17 cellular contexts compared by ENCODE assay signal in the genomic region with DNA sequence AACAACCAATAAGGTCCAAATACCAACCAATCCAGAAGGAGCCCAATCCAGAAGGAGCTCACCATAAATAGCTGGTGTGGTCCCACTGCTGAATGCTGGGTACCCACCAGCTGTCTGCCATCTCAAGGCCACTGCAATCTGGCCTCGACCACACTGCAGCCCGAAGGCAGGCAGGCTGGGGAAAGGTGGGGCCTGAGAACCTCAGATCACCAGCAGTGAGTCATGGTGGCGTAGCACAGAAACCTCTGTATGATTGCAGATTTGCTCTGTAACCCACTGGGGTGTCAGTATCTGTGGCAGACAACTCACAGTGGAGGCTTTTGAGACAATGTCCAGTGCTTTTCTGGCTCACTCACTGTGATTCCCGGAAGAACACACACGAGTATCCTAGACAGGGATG. TPM values are rescaled to one million over a fixed set of nuclear protein-coding genes. Genes with fewer than 3 reads are reported as not detected.
DNase-seq lines count a peak whose midpoint lies in the region; ATAC-seq, FAIRE-seq and TF ChIP-seq lines count a peak whose summit lies in the region.
"Had no signal": no experiment of that assay in that cellular context is flagged by ENCODE, and none has a peak within 500 bp of the region (broad histone marks: within the 10 kb centered on the region; RNA-seq: fewer than 3 reads in every experiment).

No MANE protein-coding gene starts in this region.

- ATAC-seq in pancreas (no peak), GM18517 (IDR thresholded peaks at IDR 0.05; ENCODE audit: unreplicated experiment) (no peak), WTC11 (no peak)
- ATAC-seq in stimulated activated naive B cell treated with anti-CD40 and anti-IgM and Interleukin-4, amounts not matched to agents 10 μg/mL and 1 μg/mL and 100 μg/mL, for 72 hours (replicated peaks), result no peak

- H3K27ac ChIP-seq in RWPE1, result no peak overlapping the region
- H3K27ac ChIP-seq in pancreas, result no peak overlapping the region
- H3K27ac ChIP-seq: KMS-11, SJSA1 had no signal

- no peaks in the 10 kb centered on the region for H3K27me3 ChIP-seq in pancreas

- no peaks in the 10 kb centered on the region for H3K36me3 ChIP-seq in pancreas
- H3K36me3 ChIP-seq: SJSA1 had no signal

- POLR2A ChIA-PET in RWPE1 (lab: Yijun Ruan, JAX; ENCODE audit: low non-redundant PET) (no interaction called here), WTC11 (lab: Charles Lee) (no interaction called here)

- DNase-seq in A172 (ENCODE audit: low spot score), result peak; percentile 57
- peak; percentile 67 for DNase-seq in HPDE6-E6E7 (ENCODE audit: extremely low spot score)
- DNase-seq in RWPE1 (ENCODE audit: low spot score), result peak; percentile 20
- peak; percentile 2 for DNase-seq in fibroblast of peridontal ligament (ENCODE audit: extremely low read depth)
- no peak for DNase-seq in pancreas
- no peak for DNase-seq in stimulated activated naive B cell treated with anti-CD40 and anti-IgM and Interleukin-4, amounts not matched to agents 10 μg/mL and 1 μg/mL and 100 μg/mL, for 72 hours
- DNase-seq in WTC11 (ENCODE audit: low spot score), result no peak
- DNase-seq: 8988T, C1 segment of cervical spinal cord, DMS 273 treated with DMSO at 0.1 percent for 48 hours, EL, NCI-H1930, NCI-H510A treated with DMSO at 0.1 percent for 48 hours, RPMI8226 had no signal

- no peak overlapping the region for H3K4me3 Mint-ChIP-seq in stimulated activated naive B cell treated with anti-CD40 and anti-IgM and Interleukin-4, amounts not matched to agents 10 μg/mL and 1 μg/mL and 100 μg/mL, for 72 hours
- no peak overlapping the region for H3K4me3 Mint-ChIP-seq in WTC11

- no peaks in the 10 kb centered on the region for H3K4me1 Mint-ChIP-seq in stimulated activated naive B cell treated with anti-CD40 and anti-IgM and Interleukin-4, amounts not matched to agents 10 μg/mL and 1 μg/mL and 100 μg/mL, for 72 hours
- H3K4me1 Mint-ChIP-seq in WTC11, result no peaks in the 10 kb centered on the region

- H3K27ac Mint-ChIP-seq in stimulated activated naive B cell treated with anti-CD40 and anti-IgM and Interleukin-4, amounts not matched to agents 10 μg/mL and 1 μg/mL and 100 μg/mL, for 72 hours, result no peak overlapping the region
- H3K27ac Mint-ChIP-seq in WTC11, result no peak overlapping the region

- TF ChIP-seq CTCF in RWPE1 (conservative IDR thresholded peaks at IDR 0.05; ENCODE audit: low read depth), result no peak
- no peak for TF ChIP-seq CTCF in pancreas (IDR thresholded peaks at IDR 0.05)
- TF ChIP-seq CTCF in WTC11 (IDR thresholded peaks at IDR 0.05), result no peak

- H3K9me3 Mint-ChIP-seq in stimulated activated naive B cell treated with anti-CD40 and anti-IgM and Interleukin-4, amounts not matched to agents 10 μg/mL and 1 μg/mL and 100 μg/mL, for 72 hours, result peaks cover 0 to 5% of the 10 kb centered on the region in 2 donors
- H3K9me3 Mint-ChIP-seq in WTC11, result peaks cover 17% of the 10 kb centered on the region

- CTCF ChIA-PET in RWPE1 (lab: Yijun Ruan, JAX) (no interaction called here), WTC11 (lab: Charles Lee) (no interaction called here)

- no peaks in the 10 kb centered on the region for H3K36me3 Mint-ChIP-seq in stimulated activated naive B cell treated with anti-CD40 and anti-IgM and Interleukin-4, amounts not matched to agents 10 μg/mL and 1 μg/mL and 100 μg/mL, for 72 hours
- no peaks in the 10 kb centered on the region; the same call in 1 of the 2 replicates for H3K36me3 Mint-ChIP-seq in WTC11

- WGBS in pancreas, 2 donors, result 57 to 69% methylated on average over 5 of the region's 5 CpGs

- no peak for FAIRE-seq in pancreas (lab: Jason Lieb, UNC)

- H3K27me3 Mint-ChIP-seq in stimulated activated naive B cell treated with anti-CD40 and anti-IgM and Interleukin-4, amounts not matched to agents 10 μg/mL and 1 μg/mL and 100 μg/mL, for 72 hours, result peaks cover 30 to 47% of the 10 kb centered on the region in 2 donors
- H3K27me3 Mint-ChIP-seq in WTC11 (ENCODE audit: low read depth), result peaks cover 19% of the 10 kb centered on the region

- intact Hi-C loops in pancreas (cut with DNase I), result no loop called here

- no peaks in the 10 kb centered on the region for H3K4me1 ChIP-seq in pancreas
- H3K4me1 ChIP-seq: SJSA1 had no signal

- H3K4me3 ChIP-seq in pancreas, result no peak overlapping the region
- H3K4me3 ChIP-seq: SJSA1 had no signal

- no peaks in the 10 kb centered on the region for H3K9me3 ChIP-seq in pancreas
- H3K9me3 ChIP-seq: SJSA1 had no signal

TF ChIP-seq in WTC11, 78 proteins besides CTCF, POLR2A, EP300 and RAD21 (continues in another document):
- TF ChIP-seq GABPB1 (CRISPR knock-in tag; IDR thresholded peaks at IDR 0.05) (no peak), PRDM15 (CRISPR knock-in tag; IDR thresholded peaks at IDR 0.05) (no peak), NR3C1 (CRISPR knock-in tag; conservative IDR thresholded peaks at IDR 0.05; ENCODE audit: low read depth) (no peak), FOXP1 (CRISPR knock-in tag; IDR thresholded peaks at IDR 0.05; ENCODE audit: borderline replicate concordance) (no peak), STAT6 (CRISPR knock-in tag; conservative IDR thresholded peaks at IDR 0.05; ENCODE audit: low read depth) (no peak), ELF4 (CRISPR knock-in tag; IDR thresholded peaks at IDR 0.05; ENCODE audit: low read depth) (no peak), SMAD4 (CRISPR knock-in tag; IDR thresholded peaks at IDR 0.05) (no peak)
- TF ChIP-seq, protein P1, sequence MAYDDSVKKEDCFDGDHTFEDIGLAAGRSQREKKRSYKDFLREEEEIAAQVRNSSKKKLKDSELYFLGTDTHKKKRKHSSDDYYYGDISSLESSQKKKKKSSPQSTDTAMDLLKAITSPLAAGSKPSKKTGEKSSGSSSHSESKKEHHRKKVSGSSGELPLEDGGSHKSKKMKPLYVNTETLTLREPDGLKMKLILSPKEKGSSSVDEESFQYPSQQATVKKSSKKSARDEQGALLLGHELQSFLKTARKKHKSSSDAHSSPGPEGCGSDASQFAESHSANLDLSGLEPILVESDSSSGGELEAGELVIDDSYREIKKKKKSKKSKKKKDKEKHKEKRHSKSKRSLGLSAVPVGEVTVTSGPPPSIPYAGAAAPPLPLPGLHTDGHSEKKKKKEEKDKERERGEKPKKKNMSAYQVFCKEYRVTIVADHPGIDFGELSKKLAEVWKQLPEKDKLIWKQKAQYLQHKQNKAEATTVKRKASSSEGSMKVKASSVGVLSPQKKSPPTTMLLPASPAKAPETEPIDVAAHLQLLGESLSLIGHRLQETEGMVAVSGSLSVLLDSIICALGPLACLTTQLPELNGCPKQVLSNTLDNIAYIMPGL (CRISPR knock-in tag; IDR thresholded peaks at IDR 0.05), result no peak

RNA-seq across cellular contexts. Expression of gene CMTR2, which starts 14.7 kb away (rescaled TPM):
- 48.7 and 74.4 TPM in 2 replicates for total RNA-seq in A172 (2014; rRNA removed; shearing (Covaris generic))
- total RNA-seq in pancreas (10 to 100 TPM in 1 of 6 donors, 1 to 10 TPM in 5; 5.1 to 12.0 (median 7.0) TPM), WTC11 (2021) (8.7 to 13.4 TPM (median 10.9 TPM) in 3 replicates)
- polyA plus RNA-seq in pancreas, result 1 to 10 TPM; 5.5 to 8.9 TPM

RNA-seq across cellular contexts. Expression of gene CALB2, which starts 54.6 kb away (rescaled TPM):
- 2.6 and 5.2 TPM in 2 replicates for total RNA-seq in A172 (2014; rRNA removed; shearing (Covaris generic))
- total RNA-seq in pancreas (1 to 10 TPM in 1 of 6 donors, under 1 TPM in 5; 0.13 to 2.5 (median 0.17) TPM), WTC11 (2021) (1.6 to 2.6 TPM (median 2.5 TPM) in 3 replicates)
- 1 to 10 TPM in 1 of 2 donors, under 1 TPM in 1; 0.49 to 1.9 TPM for polyA plus RNA-seq in pancreas

Comparison
In these comparisons a context has a peak if more than half of its experiments do, and no peak if none do; other contexts are left out.
1. DNase-seq: peak in A172 (single experiment), HPDE6-E6E7 (single experiment), RWPE1 (single experiment) and fibroblast of peridontal ligament (single experiment); none in pancreas (0 of 6), stimulated activated naive B cell treated with anti-CD40 and anti-IgM and Interleukin-4, amounts not matched to agents 10 μg/mL and 1 μg/mL and 100 μg/mL, for 72 hours (single experiment) and WTC11 (single experiment).